In the genomic region with DNA sequence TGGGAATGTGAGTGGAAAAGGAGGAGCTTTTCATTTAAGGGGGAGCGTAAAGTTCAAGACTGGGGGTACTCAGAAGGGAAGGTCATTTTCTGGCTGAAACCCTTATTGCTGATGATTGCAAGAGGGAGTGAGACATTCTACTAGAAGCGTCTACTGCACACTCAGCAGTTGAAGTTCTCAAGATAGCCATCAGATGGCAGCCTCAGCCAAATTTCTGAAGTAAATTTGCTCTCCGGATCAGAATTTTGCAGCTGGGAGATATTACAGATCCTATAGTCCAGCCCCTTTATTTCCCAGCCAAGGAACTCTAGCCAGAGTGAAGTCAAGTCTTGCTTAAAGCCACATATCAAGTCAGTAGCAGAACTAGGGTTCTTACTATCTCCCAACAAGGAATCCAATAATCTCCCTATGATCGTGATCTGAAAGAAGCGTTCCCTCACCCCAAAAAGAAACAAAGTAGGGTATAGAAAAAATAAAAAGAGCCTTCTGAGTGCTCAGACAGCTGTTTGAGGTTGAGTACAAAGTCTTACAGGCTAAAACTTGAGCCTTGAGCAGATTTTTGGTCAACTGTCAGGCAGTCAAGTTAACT, we compare ENCODE assay signal across 8 cellular contexts. TPM values are rescaled to one million over a fixed set of nuclear protein-coding genes. Genes with fewer than 3 reads are reported as not detected.
DNase-seq lines count a peak whose midpoint lies in the region; ATAC-seq and TF ChIP-seq lines count a peak whose summit lies in the region.

No MANE protein-coding gene starts in this region.

- H3K27me3 Mint-ChIP-seq in neural crest cell (ENCODE audit: low read depth), result peaks cover 89% of the 10 kb centered on the region

- no peaks in the 10 kb centered on the region for H3K79me2 ChIP-seq in SK-N-SH (ENCODE audit: insufficient read depth)

- H3K27ac Mint-ChIP-seq in neural crest cell (ENCODE audit: unreplicated experiment), result no peak overlapping the region

- CTCF ChIA-PET in SK-N-SH (lab: Yijun Ruan, JAX), result interaction anchor here (0.6 to 5.3 kb wide), 73 partner anchors 9 to 718 kb away, joined by 3 to 143 read pairs (median 4); partner anchors contain the start of genes CPLX4, GRP, LMAN1 and RAX

- POLR2A ChIA-PET in SK-N-SH (lab: Yijun Ruan, JAX), result no interaction called here

- H3K4me2 ChIP-seq in SK-N-SH, result no peak overlapping the region; the same call in 1 of the 2 replicates

- TF ChIP-seq EP300 in SK-N-SH (IDR thresholded peaks at IDR 0.05; ENCODE audit: borderline replicate concordance in 1 of 2, low read depth in 1 of 2, low read length in 1 of 2), result no peak

- no peaks in the 10 kb centered on the region for H3K9me2 ChIP-seq in SK-N-SH

- TF ChIP-seq CTCF in GM12873 (IDR thresholded peaks at IDR 0.05; ENCODE audit: insufficient read depth, low read depth, low read length, missing control alignments) (peak; percentile 80), NB4 (IDR thresholded peaks at IDR 0.05; ENCODE audit: low read depth, low read length) (peak; percentile 67), SK-N-SH (IDR thresholded peaks at IDR 0.05) (peak; percentile 78), esophagus squamous epithelium (IDR thresholded peaks at IDR 0.05) (peak; percentile 46 to 79 (median 59)), neural crest cell (conservative IDR thresholded peaks at IDR 0.05) (peak; percentile 82)

- ATAC-seq in HG03139 (IDR thresholded peaks at IDR 0.05; ENCODE audit: unreplicated experiment) (no peak), GM21423 (IDR thresholded peaks at IDR 0.05; ENCODE audit: unreplicated experiment) (no peak)

- peaks cover 17% of the 10 kb centered on the region; the same call in 1 of the 2 replicates for H3K27me3 ChIP-seq in SK-N-SH (ENCODE audit: insufficient read depth)
- peaks cover 0 to 68% (median 0%) of the 10 kb centered on the region in 4 donors for H3K27me3 ChIP-seq in esophagus squamous epithelium

- H3K4me3 ChIP-seq in NB4 (ENCODE audit: low read depth, low read length) (no peak overlapping the region), SK-N-SH (ENCODE audit: low read depth in 2 of 2, low read length in 1 of 2) (peak overlapping the region in 1 of 2 experiments; percentile 4; a peak in 1 of 4 replicates), esophagus squamous epithelium (no peak overlapping the region)

- peaks cover 3% of the 10 kb centered on the region for H3K9me3 Mint-ChIP-seq in neural crest cell

- peaks cover 2% of the 10 kb centered on the region for H3K36me3 Mint-ChIP-seq in neural crest cell (ENCODE audit: low read depth)

- 26% methylated on average over 5 of the region's 5 CpGs for WGBS in SK-N-SH (ENCODE audit: low lambda C conversion rate)
- WGBS in esophagus squamous epithelium, 2 donors, result 15 to 24% methylated on average over 5 of the region's 5 CpGs

- peak overlapping the region; percentile 39; the same call in 1 of the 2 replicates for H2AFZ ChIP-seq in SK-N-SH (ENCODE audit: low read depth)

- H3K4me3 Mint-ChIP-seq in neural crest cell, result no peak overlapping the region

- no peaks in the 10 kb centered on the region for H3F3A ChIP-seq in SK-N-SH (replicated peaks; ENCODE audit: insufficient read depth)

- H3K9me3 ChIP-seq in SK-N-SH (no peaks in the 10 kb centered on the region), esophagus squamous epithelium (no peaks in the 10 kb centered on the region)

- H3K4me1 ChIP-seq in SK-N-SH (ENCODE audit: control insufficient read depth in 1 of 2, insufficient read depth in 2 of 2, low read depth in 1 of 2, low read length in 1 of 2) (0 out of 4 replicates have a peak, but pooled peaks cover 0 to 4% of the 10 kb centered on the region in 2 experiments), esophagus squamous epithelium (no peaks in the 10 kb centered on the region)

- peak; percentile 93 for TF ChIP-seq RAD21 in SK-N-SH (IDR thresholded peaks at IDR 0.05; ENCODE audit: low read length)

- H3K36me3 ChIP-seq in SK-N-SH (replicated peaks in 1 of 2; ENCODE audit: control insufficient read depth in 1 of 2, insufficient read depth in 2 of 2, low read length in 1 of 2) (no peaks in the 10 kb centered on the region), esophagus squamous epithelium (no peaks in the 10 kb centered on the region)

- intact Hi-C loops in esophagus squamous epithelium (cut with DNase I), result no loop called here

- DNase-seq in AG08395 (ENCODE audit: low spot score) (peak; percentile 83), NB4 (ENCODE audit: low read depth) (peak; percentile 61), SK-N-SH (peak; percentile 76), esophagus squamous epithelium (lab: John Stamatoyannopoulos, UW) (no peak), neural crest cell (ENCODE audit: low read depth, low spot score) (peak; percentile 60)

- H3K9ac ChIP-seq in SK-N-SH, result no peak overlapping the region

- no peaks in the 10 kb centered on the region for H4K20me1 ChIP-seq in SK-N-SH (ENCODE audit: insufficient read depth)

- no peak overlapping the region for H3K27ac ChIP-seq in SK-N-SH (ENCODE audit: low read depth in 2 of 2, low read length in 1 of 2)
- no peak overlapping the region for H3K27ac ChIP-seq in esophagus squamous epithelium

- no peak for TF ChIP-seq POLR2A in NB4 (IDR thresholded peaks at IDR 0.05; ENCODE audit: extremely low read depth, insufficient read length)
- no peak for TF ChIP-seq POLR2A in esophagus squamous epithelium (IDR thresholded peaks at IDR 0.05)

- H3K4me1 Mint-ChIP-seq in neural crest cell, result peaks cover 8% of the 10 kb centered on the region

TF ChIP-seq in SK-N-SH, 30 proteins besides CTCF, POLR2A, EP300 and RAD21:
- TF ChIP-seq SMC3 (IDR thresholded peaks at IDR 0.05; ENCODE audit: low read depth, low read length) (peak; percentile 78), YY1 (IDR thresholded peaks at IDR 0.05; ENCODE audit: low read depth) (no peak), CHD2 (IDR thresholded peaks at IDR 0.05; ENCODE audit: low read length, partially characterized antibody) (peak; percentile 24), FOSL2 (IDR thresholded peaks at IDR 0.05; ENCODE audit: borderline replicate concordance, low read depth) (no peak), TCF12 (IDR thresholded peaks at IDR 0.05) (peak; percentile 24; the same call in 1 of the 2 replicates), RFX5 (IDR thresholded peaks at IDR 0.05; ENCODE audit: low read length) (0 out of 2 replicates have a peak, but pooled peaks have one; percentile 9)

RNA-seq across cellular contexts. Expression of gene RAX, which starts 24.0 kb away (rescaled TPM):
- polyA plus RNA-seq in SK-N-SH (2012; rRNA removed), result not detected in 2 replicates
- not detected in 2 replicates for polyA plus RNA-seq in SK-N-SH (2012; cell fraction: cytosol; rRNA removed)
- not detected in 2 replicates for polyA plus RNA-seq in SK-N-SH (2012; cell fraction: nucleus; rRNA removed)
- not detected for total RNA-seq in esophagus squamous epithelium
- not detected in 2 replicates for total RNA-seq in neural crest cell

RNA-seq across cellular contexts. Expression of gene GRP, which starts 29.3 kb away (rescaled TPM):
- polyA plus RNA-seq in SK-N-SH (2012; rRNA removed), result 2.5 and 2.8 TPM in 2 replicates
- polyA plus RNA-seq in SK-N-SH (2012; cell fraction: cytosol; rRNA removed), result 3.6 and 4.1 TPM in 2 replicates
- 1.1 and 2.5 TPM in 2 replicates for polyA plus RNA-seq in SK-N-SH (2012; cell fraction: nucleus; rRNA removed)
- not detected for total RNA-seq in esophagus squamous epithelium
- not detected in 2 replicates for total RNA-seq in neural crest cell
